In the genomic region with DNA sequence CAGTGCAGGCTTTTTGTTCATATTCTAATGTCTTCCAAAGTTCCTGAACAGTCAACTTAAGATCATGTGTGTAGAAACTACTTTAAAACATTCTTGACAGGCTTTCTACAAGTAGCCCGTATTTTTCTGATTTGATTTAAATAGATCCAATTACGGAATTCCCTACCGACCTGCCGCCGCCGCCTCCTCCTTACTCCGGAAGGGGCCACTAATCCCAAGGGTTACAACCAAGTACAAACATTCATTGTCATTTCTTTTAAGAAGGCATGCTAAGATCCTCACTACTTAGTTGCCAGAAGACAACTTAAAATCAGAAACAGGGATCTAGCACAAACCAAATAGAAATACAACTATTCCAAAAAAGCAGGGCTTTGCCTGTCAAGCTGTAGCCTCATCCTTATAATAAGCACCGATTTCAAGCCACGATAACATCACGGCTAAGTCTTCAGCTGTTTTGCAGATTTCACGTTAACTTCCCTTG, we compare ENCODE assay signal across 8 cellular contexts. TPM values are rescaled to one million over a fixed set of nuclear protein-coding genes. Genes with fewer than 3 reads are reported as not detected.
DNase-seq lines count a peak whose midpoint lies in the region; TF ChIP-seq lines count a peak whose summit lies in the region.

No MANE protein-coding gene starts in this region.

- H3K4me3 ChIP-seq in A673 (ENCODE audit: low read depth, low read length, poor library complexity, severe bottlenecking) (peak overlapping the region; percentile 81), skeletal muscle satellite cell (ENCODE audit: low read length) (peak overlapping the region; percentile 84)

- H2AK5ac ChIP-seq in H9 (ENCODE audit: insufficient read length, low read length), result no peak overlapping the region

- H3K27me3 Mint-ChIP-seq in H9 (ENCODE audit: low read depth), result no peaks in the 10 kb centered on the region; the same call in 1 of the 2 replicates
- peaks cover 4% of the 10 kb centered on the region for H3K27me3 Mint-ChIP-seq in activated T-helper 1 cell treated with anti-CD3 and anti-CD28 coated beads, Interleukin-12 subunit alpha, Interleukin-12 subunit beta, Interleukin-2, Interleukin-4 antibody, amounts not matched to agents 30 ng/mL and 10 ng/mL and 1 ng/mL, durations not matched to agents 14 hours and 24 hours and 36 hours (ENCODE audit: insufficient read depth)

- H4K91ac ChIP-seq in H9 (ENCODE audit: insufficient read length, low read depth, low read length), result no peak overlapping the region

- peak overlapping the region; percentile 90; the same call in 1 of the 2 replicates for H3K14ac ChIP-seq in H9 (ENCODE audit: insufficient read depth, low read length)

- peak overlapping the region; percentile 98 to 100 (median 100) for H3K27ac Mint-ChIP-seq in H9
- peak overlapping the region; percentile 94 for H3K27ac Mint-ChIP-seq in activated T-helper 1 cell treated with anti-CD3 and anti-CD28 coated beads, Interleukin-12 subunit alpha, Interleukin-12 subunit beta, Interleukin-2, Interleukin-4 antibody, amounts not matched to agents 30 ng/mL and 10 ng/mL and 1 ng/mL, durations not matched to agents 14 hours and 24 hours and 36 hours

- H3T11ph ChIP-seq in H9 (ENCODE audit: low read length), result no peak overlapping the region

- POLR2A ChIA-PET in A673 (lab: Charles Lee; ENCODE audit: low non-redundant PET), result no interaction called here

- peaks cover 28 to 40% of the 10 kb centered on the region in 2 experiments for H3K4me1 Mint-ChIP-seq in H9
- H3K4me1 Mint-ChIP-seq in activated T-helper 1 cell treated with anti-CD3 and anti-CD28 coated beads, Interleukin-12 subunit alpha, Interleukin-12 subunit beta, Interleukin-2, Interleukin-4 antibody, amounts not matched to agents 30 ng/mL and 10 ng/mL and 1 ng/mL, durations not matched to agents 14 hours and 24 hours and 36 hours (ENCODE audit: low read depth), result peaks cover 42% of the 10 kb centered on the region

- no peaks in the 10 kb centered on the region for H4K20me1 ChIP-seq in H9 (ENCODE audit: control insufficient read depth, insufficient read depth, insufficient read length)

- H3K4me2 ChIP-seq in H9 (ENCODE audit: insufficient read depth, insufficient read length, low read length) (peak overlapping the region; percentile 84), skeletal muscle satellite cell (ENCODE audit: low read length) (peak overlapping the region; percentile 95)

- H3K23me2 ChIP-seq in H9 (ENCODE audit: insufficient read length, low read depth, low read length, poor library complexity, severe bottlenecking), result peaks cover 4% of the 10 kb centered on the region

- peak overlapping the region; percentile 95 for H3K27ac ChIP-seq in A673 (ENCODE audit: low read depth, low read length, poor library complexity, severe bottlenecking)
- peak overlapping the region; percentile 73 for H3K27ac ChIP-seq in H9 (ENCODE audit: insufficient read length, low read depth, low read length)

- H3K79me1 ChIP-seq in H9 (ENCODE audit: insufficient read depth, low read depth, low read length, poor library complexity, severe bottlenecking), result peaks cover 5% of the 10 kb centered on the region

- no peak overlapping the region for H4K8ac ChIP-seq in H9 (replicated peaks; ENCODE audit: insufficient read length, low read depth, low read length)

- no peaks in the 10 kb centered on the region for H3K9me3 ChIP-seq in A673 (ENCODE audit: low read depth, low read length, poor library complexity, severe bottlenecking)
- H3K9me3 ChIP-seq in H9 (ENCODE audit: control insufficient read depth, low read depth, low read length), result no peaks in the 10 kb centered on the region
- no peaks in the 10 kb centered on the region for H3K9me3 ChIP-seq in skeletal muscle satellite cell (replicated peaks; ENCODE audit: low read length)

- no peak for TF ChIP-seq CTCF in A673 (conservative IDR thresholded peaks at IDR 0.05; ENCODE audit: low read depth, low read length)
- TF ChIP-seq CTCF in H9 (conservative IDR thresholded peaks at IDR 0.05), result no peak
- TF ChIP-seq CTCF in GM10266 (IDR thresholded peaks at IDR 0.05; ENCODE audit: control insufficient read depth, insufficient read depth, low read depth, missing control alignments), result no peak

- CTCF ChIA-PET in A673 (lab: Charles Lee), result no interaction called here

- no CpG with 5 or more reads among the region's 11 CpGs for WGBS in H9 (ENCODE audit: extremely low coverage, insufficient read length, low lambda C conversion rate)

- no peaks in the 10 kb centered on the region; a peak in 1 of 5 replicates for H3K9me3 Mint-ChIP-seq in H9
- no peaks in the 10 kb centered on the region for H3K9me3 Mint-ChIP-seq in activated T-helper 1 cell treated with anti-CD3 and anti-CD28 coated beads, Interleukin-12 subunit alpha, Interleukin-12 subunit beta, Interleukin-2, Interleukin-4 antibody, amounts not matched to agents 30 ng/mL and 10 ng/mL and 1 ng/mL, durations not matched to agents 14 hours and 24 hours and 36 hours

- DNase-seq in A673 (ENCODE audit: low spot score) (peak; percentile 61), H9 (no peak), hepatic stellate cell (ENCODE audit: low spot score) (peak; percentile 21), epidermal melanocyte (ENCODE audit: insufficient read length, low spot score) (no peak), GM10266 (ENCODE audit: extremely low spot score) (no peak), MV-4-11 (lab: John Stamatoyannopoulos, UW) (no peak)
- no peak for DNase-seq in activated T-helper 1 cell treated with anti-CD3 and anti-CD28 coated beads, Interleukin-12 subunit alpha, Interleukin-12 subunit beta, Interleukin-2, Interleukin-4 antibody, amounts not matched to agents 30 ng/mL and 10 ng/mL and 1 ng/mL, durations not matched to agents 14 hours and 24 hours and 36 hours (ENCODE audit: low spot score)

- H2BK15ac ChIP-seq in H9 (ENCODE audit: low read depth, low read length), result no peak overlapping the region

- intact Hi-C loops in A673 (cut with micrococcal nuclease; ENCODE audit: unreplicated experiment), result loop anchor here (5.0 kb wide), 1 partner anchor 108 kb away; a partner anchor contains a TSS
- intact Hi-C loops in activated T-helper 1 cell treated with anti-CD3 and anti-CD28 coated beads, Interleukin-12 subunit alpha, Interleukin-12 subunit beta, Interleukin-2, Interleukin-4 antibody, amounts not matched to agents 30 ng/mL and 10 ng/mL and 1 ng/mL, durations not matched to agents 14 hours and 24 hours and 36 hours (cut with micrococcal nuclease), result loop anchor here (1.0 to 10.0 kb wide), 5 partner anchors 39 to 1155 kb away; a partner anchor contains a TSS

- peaks cover 17% of the 10 kb centered on the region for H3K4me1 ChIP-seq in A673 (ENCODE audit: insufficient read depth, low read length, poor library complexity, severe bottlenecking)
- H3K4me1 ChIP-seq in H9 (ENCODE audit: insufficient read depth, low read length), result no peaks in the 10 kb centered on the region
- H3K4me1 ChIP-seq in skeletal muscle satellite cell (ENCODE audit: control insufficient read depth, insufficient read depth, low read length), result peaks cover 4% of the 10 kb centered on the region

- H3K4ac ChIP-seq in H9 (ENCODE audit: low read depth, low read length), result no peak overlapping the region

- no peak overlapping the region for H2AFZ ChIP-seq in H9 (ENCODE audit: low read length)

- H3K18ac ChIP-seq in H9 (ENCODE audit: insufficient read length, low read depth, low read length), result peak overlapping the region; percentile 80

- H3K9ac ChIP-seq in H9 (ENCODE audit: extremely low read depth, insufficient read length, low read length) (peak overlapping the region; percentile 91), skeletal muscle satellite cell (ENCODE audit: low read depth, low read length) (peak overlapping the region; percentile 88)

- H3K36me3 Mint-ChIP-seq in H9 (ENCODE audit: insufficient read depth in 1 of 3, low read depth in 3 of 3), result peaks cover 2 to 9% (median 8%) of the 10 kb centered on the region in 3 experiments; a peak in 3 of 7 replicates
- peaks cover 20% of the 10 kb centered on the region for H3K36me3 Mint-ChIP-seq in activated T-helper 1 cell treated with anti-CD3 and anti-CD28 coated beads, Interleukin-12 subunit alpha, Interleukin-12 subunit beta, Interleukin-2, Interleukin-4 antibody, amounts not matched to agents 30 ng/mL and 10 ng/mL and 1 ng/mL, durations not matched to agents 14 hours and 24 hours and 36 hours (ENCODE audit: low read depth)

- H3K27me3 ChIP-seq in A673 (replicated peaks; ENCODE audit: insufficient read depth, low read depth, low read length, poor library complexity) (no peaks in the 10 kb centered on the region), H9 (ENCODE audit: insufficient read depth, low read length) (no peaks in the 10 kb centered on the region), skeletal muscle satellite cell (ENCODE audit: control insufficient read depth, insufficient read depth, low read length) (no peaks in the 10 kb centered on the region)

- H3K56ac ChIP-seq in H9 (ENCODE audit: insufficient read length, low read depth, low read length), result peak overlapping the region; percentile 6

- H3K36me3 ChIP-seq in A673 (ENCODE audit: insufficient read depth, low read length, poor library complexity, severe bottlenecking) (no peaks in the 10 kb centered on the region), skeletal muscle satellite cell (ENCODE audit: insufficient read depth, low read length) (no peaks in the 10 kb centered on the region)

- H3K79me2 ChIP-seq in H9 (ENCODE audit: insufficient read depth, low read length), result peaks cover 37% of the 10 kb centered on the region

- no peak overlapping the region for H2BK20ac ChIP-seq in H9 (ENCODE audit: low read depth, low read length, poor library complexity, severe bottlenecking)

- peak overlapping the region; percentile 89 to 98 for H3K4me3 Mint-ChIP-seq in H9
- H3K4me3 Mint-ChIP-seq in activated T-helper 1 cell treated with anti-CD3 and anti-CD28 coated beads, Interleukin-12 subunit alpha, Interleukin-12 subunit beta, Interleukin-2, Interleukin-4 antibody, amounts not matched to agents 30 ng/mL and 10 ng/mL and 1 ng/mL, durations not matched to agents 14 hours and 24 hours and 36 hours, result peak overlapping the region; percentile 95

- TSS peak; percentile 60 for BruUV-seq in A673 (replicated peaks; lab: Mats Ljungman, UMichigan)

- H4K5ac ChIP-seq in H9 (ENCODE audit: insufficient read length, low read depth, low read length), result peak overlapping the region; percentile 20

- no peak overlapping the region for H2BK12ac ChIP-seq in H9 (ENCODE audit: insufficient read length, low read depth, low read length)

- H3K23ac ChIP-seq in H9 (ENCODE audit: insufficient read length, low read depth, low read length), result no peak overlapping the region

- no peak overlapping the region for H2BK120ac ChIP-seq in H9 (ENCODE audit: low read depth, low read length, poor library complexity, severe bottlenecking)

- H2BK5ac ChIP-seq in H9 (ENCODE audit: insufficient read length, low read length), result peak overlapping the region; percentile 11

RNA-seq across cellular contexts. Expression of a gene that starts 0.8 kb away (rescaled TPM):
- total RNA-seq in A673 (2021) (83.8 and 87.1 TPM in 2 replicates), H9 (2021) (82.4 and 86.0 TPM in 2 replicates)
- total RNA-seq in activated T-helper 1 cell treated with anti-CD3 and anti-CD28 coated beads, Interleukin-12 subunit alpha, Interleukin-12 subunit beta, Interleukin-2, Interleukin-4 antibody, amounts not matched to agents 30 ng/mL and 10 ng/mL and 1 ng/mL, durations not matched to agents 14 hours and 24 hours and 36 hours, result 81.0 and 82.4 TPM in 2 replicates
- total RNA-seq in skeletal muscle satellite cell (2012; rRNA removed), result 20.5 and 24.1 TPM in 2 replicates

RNA-seq across cellular contexts. Expression of a gene that starts 47.8 kb away (rescaled TPM):
- 88.4 and 90.0 TPM in 2 replicates for total RNA-seq in A673 (2021)
- total RNA-seq in H9 (2021), result 85.8 and 88.4 TPM in 2 replicates
- 78.3 and 79.8 TPM in 2 replicates for total RNA-seq in activated T-helper 1 cell treated with anti-CD3 and anti-CD28 coated beads, Interleukin-12 subunit alpha, Interleukin-12 subunit beta, Interleukin-2, Interleukin-4 antibody, amounts not matched to agents 30 ng/mL and 10 ng/mL and 1 ng/mL, durations not matched to agents 14 hours and 24 hours and 36 hours
- total RNA-seq in skeletal muscle satellite cell (2012; rRNA removed), result 18.8 and 23.8 TPM in 2 replicates

Comparison
In these comparisons a context has a peak if more than half of its experiments do, and no peak if none do; other contexts are left out.
1. DNase-seq: peak in A673 (single experiment) and hepatic stellate cell (single experiment); none in H9 (single experiment), activated T-helper 1 cell treated with anti-CD3 and anti-CD28 coated beads, Interleukin-12 subunit alpha, Interleukin-12 subunit beta, Interleukin-2, Interleukin-4 antibody, amounts not matched to agents 30 ng/mL and 10 ng/mL and 1 ng/mL, durations not matched to agents 14 hours and 24 hours and 36 hours (single experiment), epidermal melanocyte (single experiment), GM10266 (single experiment) and MV-4-11 (single experiment).